Comparison of ENCODE assay signal across 7 cellular contexts in genomic region chr2:90028381-90029079, GRCh38.
DNase-seq lines count a peak whose midpoint lies in the region; ATAC-seq, FAIRE-seq and TF ChIP-seq lines count a peak whose summit lies in the region.
"Not testable (repeated sequence)": the region's sequence is repeated elsewhere in the genome, so short reads cannot be mapped to it uniquely, and the experiment has no call there.

No MANE protein-coding gene starts in this region.

- H3K36me3 Mint-ChIP-seq in CD14-positive monocyte, naive B cell: not testable (repeated sequence)

- not testable (repeated sequence) for H3K9me3 ChIP-seq in Karpas-422 (ENCODE audit: low read length); OCI-LY1 (ENCODE audit: low read length); right cardiac atrium (ENCODE audit: control insufficient read depth, low read length); upper lobe of left lung

- not testable (repeated sequence) for H3K4me3 Mint-ChIP-seq in CD14-positive monocyte
- peak overlapping the region in 6 of 8 donors; percentile 4 to 81 (median 36) for H3K4me3 Mint-ChIP-seq in naive B cell

- H4K20me1 ChIP-seq in Karpas-422 (ENCODE audit: insufficient read depth, low read depth, low read length); OCI-LY1 (ENCODE audit: insufficient read depth, low read length): not testable (repeated sequence)

- ATAC-seq in right cardiac atrium (peak; percentile 35 to 65), naive B cell (ENCODE audit: low read depth in 2 of 2) (peak; percentile 15 to 24), upper lobe of left lung (ENCODE audit: low FRiP score in 2 of 2) (peak; percentile 72 to 73)

- H3K4me2 ChIP-seq in Karpas-422 (ENCODE audit: low read depth, low read length, poor library complexity, severe bottlenecking): peak overlapping the region; percentile 60
- peak overlapping the region; percentile 36 for H3K4me2 ChIP-seq in OCI-LY1 (ENCODE audit: low read length)

- not testable (repeated sequence) for H3F3A ChIP-seq in OCI-LY1 (ENCODE audit: insufficient read depth, low read length)

- not testable (repeated sequence) for TF ChIP-seq EP300 in upper lobe of left lung (IDR thresholded peaks at IDR 0.05)

- not testable (repeated sequence) for H3K36me3 ChIP-seq in Karpas-422 (ENCODE audit: insufficient read depth, low read length); OCI-LY1 (ENCODE audit: insufficient read depth, low read length); bronchial epithelial cell (ENCODE audit: control insufficient read depth, insufficient read depth, low read length); upper lobe of left lung

- H3K27me3 ChIP-seq in Karpas-422 (ENCODE audit: low read length); OCI-LY1 (ENCODE audit: insufficient read depth, low read length); bronchial epithelial cell (ENCODE audit: control insufficient read depth, insufficient read depth, low read length); right cardiac atrium (ENCODE audit: control insufficient read depth, insufficient read depth); upper lobe of left lung: not testable (repeated sequence)

- H3K4me1 Mint-ChIP-seq in CD14-positive monocyte: peaks cover 29% of the 10 kb centered on the region
- peaks cover 9 to 11% (median 9%) of the 10 kb centered on the region in 3 donors for H3K4me1 Mint-ChIP-seq in naive B cell

- H3K9me2 ChIP-seq in Karpas-422 (replicated peaks; ENCODE audit: insufficient read depth, low read length); OCI-LY1 (ENCODE audit: low read depth, low read length): not testable (repeated sequence)

- H2AFZ ChIP-seq in Karpas-422 (ENCODE audit: low read length); OCI-LY1 (ENCODE audit: low read length): not testable (repeated sequence)

- TF ChIP-seq CTCF in CD14-positive monocyte (IDR thresholded peaks at IDR 0.05); OCI-LY1 (IDR thresholded peaks at IDR 0.05; ENCODE audit: low read length); bronchial epithelial cell (IDR thresholded peaks at IDR 0.05; ENCODE audit: insufficient read depth, low read length, severe bottlenecking); upper lobe of left lung (IDR thresholded peaks at IDR 0.05): not testable (repeated sequence)

- H3K4me3 ChIP-seq in Karpas-422 (ENCODE audit: low read length): peak overlapping the region; percentile 45
- not testable (repeated sequence) for H3K4me3 ChIP-seq in OCI-LY1 (ENCODE audit: low read depth, low read length, poor library complexity, severe bottlenecking); bronchial epithelial cell (ENCODE audit: low read depth, low read length); right cardiac atrium (ENCODE audit: low read length); upper lobe of left lung

- 61% methylated on average over 8 of the region's 8 CpGs for whole genome bisulfite sequencing in right cardiac atrium
- 64 to 80% methylated on average over 6 to 8 of the region's 8 CpGs for WGBS in upper lobe of left lung, 2 donors

- not testable (repeated sequence) for TF ChIP-seq POLR2A in upper lobe of left lung (IDR thresholded peaks at IDR 0.05)

- H3K27me3 Mint-ChIP-seq in CD14-positive monocyte (ENCODE audit: low read depth in 3 of 3); naive B cell: not testable (repeated sequence)

- FAIRE-seq in bronchial epithelial cell (lab: Jason Lieb, UNC): peak; percentile 32

- H3K27ac ChIP-seq in Karpas-422 (ENCODE audit: low read length) (peak overlapping the region; percentile 97), OCI-LY1 (ENCODE audit: low read depth, low read length, poor library complexity, severe bottlenecking) (peak overlapping the region; percentile 88)
- not testable (repeated sequence) for H3K27ac ChIP-seq in right cardiac atrium (ENCODE audit: low read length); upper lobe of left lung

- H3K9me3 Mint-ChIP-seq in CD14-positive monocyte, naive B cell: not testable (repeated sequence)

- intact Hi-C loops in CD14-positive monocyte (cut with micrococcal nuclease); right cardiac atrium (cut with DNase I): not testable (repeated sequence)

- H3K79me2 ChIP-seq in Karpas-422 (ENCODE audit: low read length); OCI-LY1 (ENCODE audit: insufficient read depth, low read length): not testable (repeated sequence)

- H3K27ac Mint-ChIP-seq in CD14-positive monocyte: not testable (repeated sequence)
- peak overlapping the region in 4 of 6 donors; percentile 2 to 81 (median 54) for H3K27ac Mint-ChIP-seq in naive B cell

- peak; percentile 64 for DNase-seq in CD14-positive monocyte (ENCODE audit: low spot score)
- DNase-seq in Karpas-422: peak; percentile 72
- not testable (repeated sequence) for DNase-seq in bronchial epithelial cell (ENCODE audit: low read depth); naive B cell
- peak in 2 of 3 donors; percentile 50 to 51 for DNase-seq in right cardiac atrium
- DNase-seq in upper lobe of left lung: peak in 1 of 2 donors; percentile 51

- H3K9ac ChIP-seq in Karpas-422 (ENCODE audit: low read length): peak overlapping the region; percentile 56
- H3K9ac ChIP-seq in OCI-LY1 (ENCODE audit: low read length): peak overlapping the region; percentile 16; the same call in 1 of the 2 replicates

- peaks cover 37% of the 10 kb centered on the region for H3K4me1 ChIP-seq in Karpas-422 (ENCODE audit: low read length)
- peaks cover 22% of the 10 kb centered on the region for H3K4me1 ChIP-seq in OCI-LY1 (ENCODE audit: insufficient read depth, low read length, severe bottlenecking)
- not testable (repeated sequence) for H3K4me1 ChIP-seq in right cardiac atrium (ENCODE audit: control insufficient read depth, insufficient read depth, low read length); upper lobe of left lung

Comparison
In these comparisons a context has a peak if more than half of its experiments do, and no peak if none do; other contexts are left out.
1. ATAC-seq: peak in every context shown above with its lines; median percentile 72 in upper lobe of left lung; 50 in right cardiac atrium; 20 in naive B cell.